In the genomic region with DNA sequence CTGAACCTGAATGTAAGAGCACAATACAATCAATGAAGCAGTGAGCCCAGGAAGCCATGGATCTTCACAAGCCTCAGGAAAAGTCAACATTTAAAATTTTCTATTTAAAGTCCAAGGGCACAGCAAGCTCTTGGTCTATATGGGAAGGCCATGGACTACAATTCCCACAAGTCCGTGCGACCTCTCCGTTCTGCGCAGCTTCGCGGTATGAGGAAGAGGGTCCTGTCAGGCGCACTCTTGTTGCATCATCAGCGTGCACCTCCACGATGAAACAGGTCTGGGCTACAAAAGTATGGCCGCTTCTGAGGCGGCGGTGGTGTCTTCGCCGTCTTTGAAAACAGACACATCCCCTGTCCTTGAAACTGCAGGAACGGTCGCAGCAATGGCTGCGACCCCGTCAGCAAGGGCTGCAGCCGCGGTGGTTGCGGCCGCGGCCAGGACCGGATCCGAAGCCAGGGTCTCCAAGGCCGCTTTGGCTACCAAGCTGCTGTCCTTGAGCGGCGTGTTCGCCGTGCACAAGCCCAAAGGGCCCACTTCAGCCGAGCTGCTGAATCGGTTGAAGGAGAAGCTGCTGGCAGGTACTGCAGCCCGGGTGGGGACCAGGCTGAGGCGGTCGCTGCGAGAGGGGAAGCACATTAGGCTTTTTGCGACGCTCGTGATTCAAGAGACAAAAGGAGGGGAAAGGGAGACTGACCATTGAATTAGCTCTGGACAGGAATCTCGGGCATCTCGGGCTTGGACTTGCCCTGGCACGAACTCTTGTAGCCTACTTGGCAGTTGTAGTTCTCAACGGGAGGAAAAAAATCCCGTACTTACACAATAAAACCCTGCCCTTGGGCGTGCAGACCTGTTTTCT, we compare ENCODE assay signal across 8 cellular contexts. TPM values are rescaled to one million over a fixed set of nuclear protein-coding genes. Genes with fewer than 3 reads are reported as not detected.
DNase-seq lines count a peak whose midpoint lies in the region; ATAC-seq and TF ChIP-seq lines count a peak whose summit lies in the region.

A gene (plus strand): TSS at position 234 of the 856 bp plus-strand sequence. CDS start 59 bp downstream, at position 293.

- intact Hi-C loops in natural killer cell (cut with micrococcal nuclease): loop anchor here (10.0 kb wide), 1 partner anchor 393 kb away; no protein-coding TSS in a partner anchor

- no peaks in the 10 kb centered on the region for H3K9me3 Mint-ChIP-seq in activated T-helper 17 cell treated with anti-CD3 and anti-CD28 coated beads, Interleukin-2, amount 50 U/mL, for 72 hours
- no peaks in the 10 kb centered on the region for H3K9me3 Mint-ChIP-seq in natural killer cell

- CTCF ChIA-PET in RWPE1 (lab: Yijun Ruan, JAX): interaction anchor here (0.5 kb wide), 1 partner anchor 38 kb away, joined by 5 read pairs; no protein-coding TSS in a partner anchor

- TF ChIP-seq CTCF in LNCaP clone FGC (IDR thresholded peaks at IDR 0.05; ENCODE audit: control insufficient read depth, extremely low read depth, insufficient read depth) (no peak), RWPE1 (conservative IDR thresholded peaks at IDR 0.05; ENCODE audit: low read depth) (no peak), natural killer cell (IDR thresholded peaks at IDR 0.05) (no peak)

- H3K4me1 Mint-ChIP-seq in activated T-helper 17 cell treated with anti-CD3 and anti-CD28 coated beads, Interleukin-2, amount 50 U/mL, for 72 hours: peaks cover 11% of the 10 kb centered on the region
- peaks cover 30 to 31% of the 10 kb centered on the region in 2 donors for H3K4me1 Mint-ChIP-seq in natural killer cell

- peak within 1 kb of the TSS; percentile 95 for H3K27ac ChIP-seq in RWPE1

- DNase-seq in Daoy (ENCODE audit: low read depth) (peak; percentile 93), GOT3 (lab: John Stamatoyannopoulos, UW) (peak; percentile 60), LNCaP clone FGC (ENCODE audit: low read depth) (peak; percentile 92), RWPE1 (ENCODE audit: low spot score) (peak; percentile 92), fibroblast of peridontal ligament (ENCODE audit: extremely low read depth) (peak; percentile 96), natural killer cell (peak; percentile 82)
- DNase-seq in stimulated activated naive CD4-positive, alpha-beta T cell treated with Interleukin-2 at 50 U/mL for 16 hours (lab: John Stamatoyannopoulos, UW): peak; percentile 89

- ATAC-seq in activated T-helper 17 cell treated with anti-CD3 and anti-CD28 coated beads, Interleukin-2, amount 50 U/mL, for 72 hours (replicated peaks): peak; percentile 100
- peak; percentile 99 to 100 (median 100) for ATAC-seq in natural killer cell

- H3K27me3 Mint-ChIP-seq in activated T-helper 17 cell treated with anti-CD3 and anti-CD28 coated beads, Interleukin-2, amount 50 U/mL, for 72 hours: no peaks in the 10 kb centered on the region
- H3K27me3 Mint-ChIP-seq in natural killer cell (ENCODE audit: low read depth in 2 of 2): no peaks in the 10 kb centered on the region

- H3K4me3 Mint-ChIP-seq in activated T-helper 17 cell treated with anti-CD3 and anti-CD28 coated beads, Interleukin-2, amount 50 U/mL, for 72 hours: peak within 1 kb of the TSS; percentile 97
- peak within 1 kb of the TSS; percentile 92 for H3K4me3 Mint-ChIP-seq in natural killer cell

- H3K27ac Mint-ChIP-seq in activated T-helper 17 cell treated with anti-CD3 and anti-CD28 coated beads, Interleukin-2, amount 50 U/mL, for 72 hours: peak within 1 kb of the TSS; percentile 95
- peak within 1 kb of the TSS; percentile 91 to 94 for H3K27ac Mint-ChIP-seq in natural killer cell

- peak within 1 kb of the TSS; percentile 79 for H3K4me3 ChIP-seq in LNCaP clone FGC (ENCODE audit: low read depth, low read length)

- peaks cover 16% of the 10 kb centered on the region for H3K36me3 Mint-ChIP-seq in activated T-helper 17 cell treated with anti-CD3 and anti-CD28 coated beads, Interleukin-2, amount 50 U/mL, for 72 hours (ENCODE audit: low read depth)
- no peaks in the 10 kb centered on the region for H3K36me3 Mint-ChIP-seq in natural killer cell

- POLR2A ChIA-PET in RWPE1 (lab: Yijun Ruan, JAX; ENCODE audit: low non-redundant PET): interaction anchor here (0.5 kb wide), 1 partner anchor 327 kb away, joined by 8 read pairs; no protein-coding TSS in a partner anchor

RNA-seq across cellular contexts. Expression of the gene that starts here (rescaled TPM):
- total RNA-seq in Daoy (2014; rRNA removed; shearing (Covaris generic)): 16.0 and 17.5 TPM in 2 replicates
- 10 to 100 TPM; 13.4 to 19.8 TPM for total RNA-seq in activated T-helper 17 cell treated with anti-CD3 and anti-CD28 coated beads, Interleukin-2, amount 50 U/mL, for 72 hours
- 10 to 100 TPM in 2 of 3 donors, 1 to 10 TPM in 1; 7.3 to 10.3 (median 10.1) TPM for total RNA-seq in natural killer cell

Comparison
In these comparisons a context has a peak if more than half of its experiments do, and no peak if none do; other contexts are left out.
1. Peak in every context shown above with its lines: DNase-seq, ATAC-seq, H3K4me3 ChIP-seq and H3K27ac ChIP-seq.